Comparison of ENCODE assay signal across 14 cellular contexts in genomic region chr2:106144621-106145331, GRCh38. TPM values are rescaled to one million over a fixed set of nuclear protein-coding genes. Genes with fewer than 3 reads are reported as not detected.
DNase-seq lines count a peak whose midpoint lies in the region; ATAC-seq and TF ChIP-seq lines count a peak whose summit lies in the region.
"Had no signal": no experiment of that assay in that cellular context is flagged by ENCODE, and none has a peak within 500 bp of the region (broad histone marks: within the 10 kb centered on the region; RNA-seq: fewer than 3 reads in every experiment).

No MANE protein-coding gene starts in this region.

- no peak for TF ChIP-seq CTCF in Calu3 (IDR thresholded peaks at IDR 0.05; ENCODE audit: unreplicated experiment)
- no peak for TF ChIP-seq CTCF in OCI-LY7 (conservative IDR thresholded peaks at IDR 0.05; ENCODE audit: low read length)

- intact Hi-C loops in Calu3 (cut with micrococcal nuclease; ENCODE audit: unreplicated experiment) (no loop called here), OCI-LY7 (cut with micrococcal nuclease; ENCODE audit: unreplicated experiment) (no loop called here)

- H3K4me3 ChIP-seq in OCI-LY7 (ENCODE audit: low read depth, low read length, poor library complexity, severe bottlenecking), result no peak overlapping the region
- H3K4me3 ChIP-seq: coronary artery had no signal

- peak overlapping the region; percentile 44 for H3K4me3 Mint-ChIP-seq in activated naive CD8-positive, alpha-beta T cell
- H3K4me3 Mint-ChIP-seq in Calu3 (ENCODE audit: low read depth, unreplicated experiment), result no peak overlapping the region

- H3K27ac Mint-ChIP-seq in activated naive CD8-positive, alpha-beta T cell, result peak overlapping the region; percentile 80
- no peak overlapping the region for H3K27ac Mint-ChIP-seq in Calu3 (ENCODE audit: unreplicated experiment)

- H3K79me2 ChIP-seq in OCI-LY7 (ENCODE audit: insufficient read depth, low read depth, low read length), result no peaks in the 10 kb centered on the region

- CTCF ChIA-PET in Calu3 (lab: Charles Lee) (no interaction called here), OCI-LY7 (lab: Charles Lee; ENCODE audit: unreplicated experiment) (no interaction called here)

- peaks cover 75% of the 10 kb centered on the region for H3K4me1 Mint-ChIP-seq in activated naive CD8-positive, alpha-beta T cell (ENCODE audit: low read depth)
- peaks cover 16% of the 10 kb centered on the region for H3K4me1 Mint-ChIP-seq in Calu3 (ENCODE audit: low read depth, unreplicated experiment)

- DNase-seq in T-helper 9 cell (peak; percentile 52), Calu3 (no peak), OCI-LY7 (ENCODE audit: low spot score) (no peak)
- peak; percentile 43 for DNase-seq in stimulated activated CD4-positive, alpha-beta T cell treated with anti-CD3 and anti-CD28 coated beads, Interleukin-4, amount 100 ng/mL, for 1 hour
- DNase-seq: DMS53, kidney glomerular epithelial cell, NCI-H1092 treated with DMSO at 0.1 percent for 48 hours, NCI-H69, small intestine had no signal

- H2AFZ ChIP-seq in OCI-LY7 (ENCODE audit: low read length), result no peak overlapping the region

- BruUV-seq in Calu3 (replicated peaks; lab: Mats Ljungman, UMichigan) (no TSS peak), OCI-LY7 (replicated peaks; lab: Mats Ljungman, UMichigan) (no TSS peak)

- H3K9me2 ChIP-seq in OCI-LY7 (ENCODE audit: insufficient read depth, low read length), result no peaks in the 10 kb centered on the region

- no peaks in the 10 kb centered on the region for H3K27me3 Mint-ChIP-seq in activated naive CD8-positive, alpha-beta T cell
- H3K27me3 Mint-ChIP-seq in Calu3 (ENCODE audit: unreplicated experiment), result no peaks in the 10 kb centered on the region

- ATAC-seq in HG02678 (IDR thresholded peaks at IDR 0.05; ENCODE audit: unreplicated experiment) (peak; percentile 33), GM21381 (IDR thresholded peaks at IDR 0.05; ENCODE audit: unreplicated experiment) (no peak)
- ATAC-seq: SK-N-SH treated with all-trans-retinoic acid at 6 μM for 48 hours had no signal

- no peak overlapping the region for H3K4me2 ChIP-seq in OCI-LY7 (ENCODE audit: low read length)

- H3K36me3 Mint-ChIP-seq in activated naive CD8-positive, alpha-beta T cell, result peaks cover 38% of the 10 kb centered on the region
- H3K36me3 Mint-ChIP-seq in Calu3 (ENCODE audit: insufficient read depth, unreplicated experiment), result peaks cover 6% of the 10 kb centered on the region

- POLR2A ChIA-PET in OCI-LY7 (lab: Charles Lee), result no interaction called here

- H4K20me1 ChIP-seq in OCI-LY7 (ENCODE audit: insufficient read depth, low read length), result no peaks in the 10 kb centered on the region

- H3K4me1 ChIP-seq in OCI-LY7 (ENCODE audit: insufficient read depth, low read length, poor library complexity, severe bottlenecking), result peaks cover 4% of the 10 kb centered on the region

- H3K9me3 Mint-ChIP-seq in activated naive CD8-positive, alpha-beta T cell (ENCODE audit: low read depth), result no peaks in the 10 kb centered on the region
- H3K9me3 Mint-ChIP-seq in Calu3 (ENCODE audit: low read depth, unreplicated experiment), result no peaks in the 10 kb centered on the region

- H3K36me3 ChIP-seq in OCI-LY7 (ENCODE audit: insufficient read depth, low read length), result peaks cover 14% of the 10 kb centered on the region; the same call in 1 of the 2 replicates

- no peak overlapping the region for H3K27ac ChIP-seq in OCI-LY7 (ENCODE audit: low read depth, low read length, poor library complexity, severe bottlenecking)
- H3K27ac ChIP-seq: coronary artery had no signal

- H3K9me3 ChIP-seq in OCI-LY7 (ENCODE audit: low read length), result no peaks in the 10 kb centered on the region

RNA-seq across cellular contexts. Expression of gene UXS1, which starts 49.3 kb away (rescaled TPM):
- 71.1 and 87.7 TPM in 2 replicates for total RNA-seq in Calu3 (2022)
- total RNA-seq in OCI-LY7 (2014; rRNA removed; shearing (Covaris generic)), result 21.9 and 23.6 TPM in 2 replicates
- 20.5 and 30.4 TPM in 2 replicates for total RNA-seq in OCI-LY7 (2022)

Comparison
In these comparisons a context has a peak if more than half of its experiments do, and no peak if none do; other contexts are left out.
1. DNase-seq: peak in T-helper 9 cell (single experiment) and stimulated activated CD4-positive, alpha-beta T cell treated with anti-CD3 and anti-CD28 coated beads, Interleukin-4, amount 100 ng/mL, for 1 hour (single experiment); none in Calu3 (single experiment) and OCI-LY7 (single experiment).